8 cellular contexts compared by ENCODE assay signal in the genomic region with DNA sequence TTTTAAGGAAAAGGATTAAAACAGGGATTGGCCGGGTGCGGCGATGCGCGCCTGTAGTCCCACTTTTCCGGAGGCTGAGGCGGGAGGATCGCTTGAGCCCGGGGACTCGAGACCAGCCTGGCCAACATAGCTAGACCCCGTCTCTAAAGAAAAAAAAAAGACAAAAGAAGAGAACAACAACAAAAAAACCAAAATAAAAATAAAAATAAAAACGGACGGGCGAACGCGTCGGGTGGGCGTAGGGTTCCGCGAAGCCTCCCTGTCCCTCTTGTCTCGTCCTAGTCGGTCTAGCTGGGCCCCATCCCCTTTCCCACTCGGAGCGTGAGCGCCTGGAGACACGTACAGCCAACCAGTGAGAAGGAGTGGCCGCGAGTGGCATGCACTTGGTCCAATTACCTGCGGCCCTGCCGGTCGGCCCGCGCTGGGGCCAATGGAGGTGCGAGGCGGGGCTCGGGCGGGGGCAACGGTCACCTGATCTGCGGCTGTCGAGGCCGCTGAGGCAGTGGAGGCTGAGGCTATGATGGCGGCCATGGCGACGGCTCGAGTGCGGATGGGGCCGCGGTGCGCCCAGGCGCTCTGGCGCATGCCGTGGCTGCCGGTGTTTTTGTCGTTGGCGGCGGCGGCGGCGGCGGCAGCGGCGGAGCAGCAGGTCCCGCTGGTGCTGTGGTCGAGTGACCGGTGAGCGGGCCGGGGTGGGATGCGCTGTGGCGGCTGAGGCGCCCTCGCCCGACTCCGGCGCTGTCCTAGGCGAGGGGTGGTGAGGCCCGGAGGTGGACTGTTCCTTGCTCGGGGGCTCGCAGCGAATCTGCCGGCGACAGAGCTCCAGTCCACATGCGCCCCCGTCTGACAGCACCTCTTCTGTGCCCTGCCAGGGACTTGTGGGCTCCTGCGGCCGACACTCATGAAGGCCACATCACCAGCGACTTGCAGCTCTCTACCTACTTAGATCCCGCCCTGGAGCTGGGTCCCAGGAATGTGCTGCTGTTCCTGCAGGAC. TPM values are rescaled to one million over a fixed set of nuclear protein-coding genes. Genes with fewer than 3 reads are reported as not detected.
DNase-seq lines count a peak whose midpoint lies in the region; ATAC-seq and TF ChIP-seq lines count a peak whose summit lies in the region.

A gene with protein sequence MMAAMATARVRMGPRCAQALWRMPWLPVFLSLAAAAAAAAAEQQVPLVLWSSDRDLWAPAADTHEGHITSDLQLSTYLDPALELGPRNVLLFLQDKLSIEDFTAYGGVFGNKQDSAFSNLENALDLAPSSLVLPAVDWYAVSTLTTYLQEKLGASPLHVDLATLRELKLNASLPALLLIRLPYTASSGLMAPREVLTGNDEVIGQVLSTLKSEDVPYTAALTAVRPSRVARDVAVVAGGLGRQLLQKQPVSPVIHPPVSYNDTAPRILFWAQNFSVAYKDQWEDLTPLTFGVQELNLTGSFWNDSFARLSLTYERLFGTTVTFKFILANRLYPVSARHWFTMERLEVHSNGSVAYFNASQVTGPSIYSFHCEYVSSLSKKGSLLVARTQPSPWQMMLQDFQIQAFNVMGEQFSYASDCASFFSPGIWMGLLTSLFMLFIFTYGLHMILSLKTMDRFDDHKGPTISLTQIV (plus strand): TSS at position 502 of the 996 bp plus-strand sequence. CDS start 16 bp downstream, at position 518.

- H3K79me2 ChIP-seq in PC-3 (ENCODE audit: low read length) = peaks cover 27% of the 10 kb centered on the region

- no peaks in the 10 kb centered on the region for H3K9me2 ChIP-seq in PC-3 (replicated peaks; ENCODE audit: low read length)

- DNase-seq in DMS 273 treated with DMSO at 0.1 percent for 48 hours (lab: John Stamatoyannopoulos, UW) (peak; percentile 78), HuH-7.5 (ENCODE audit: low spot score) (peak; percentile 90), PC-3 (peak; percentile 94), erythroblast (lab: John Stamatoyannopoulos, UW) (peak; percentile 94)
- peak; percentile 84 for DNase-seq in activated T-cell treated with anti-CD3 and anti-CD28 coated beads, Interleukin-2, amount 50 U/mL, for 1 hour
- DNase-seq in stimulated activated CD8-positive, alpha-beta memory T cell treated with anti-CD3 and anti-CD28 coated beads, Interleukin-7, amount 100 ng/mL, for 1 hour (ENCODE audit: low read depth in 2 of 2) = peak; percentile 66 to 71

- H3K4me3 ChIP-seq in PC-3 (ENCODE audit: low read length) (peak within 1 kb of the TSS; percentile 93), mucosa of stomach (ENCODE audit: low read length) (peak within 1 kb of the TSS; percentile 71)

- CTCF ChIA-PET in PC-3 (lab: Charles Lee) = interaction anchor here (0.6 kb wide), 1 partner anchor 99 kb away, joined by 5 read pairs; no protein-coding TSS in a partner anchor

- H2AFZ ChIP-seq in PC-3 (ENCODE audit: low read length) = peak within 1 kb of the TSS; percentile 86

- no peak within 1 kb of the TSS for H3K27ac ChIP-seq in PC-3 (ENCODE audit: low read length)

- H3K36me3 ChIP-seq in PC-3 (ENCODE audit: low read depth, low read length) = no peaks in the 10 kb centered on the region; the same call in 1 of the 2 replicates
- H3K36me3 ChIP-seq in mucosa of stomach (ENCODE audit: control insufficient read depth, insufficient read depth, low read length) = no peaks in the 10 kb centered on the region

- BruUV-seq in PC-3 (replicated peaks; lab: Mats Ljungman, UMichigan) = no TSS peak

- H3K9me3 ChIP-seq in PC-3 (ENCODE audit: low read length) = no peaks in the 10 kb centered on the region
- no peaks in the 10 kb centered on the region for H3K9me3 ChIP-seq in mucosa of stomach (ENCODE audit: control insufficient read depth, low read length)

- TF ChIP-seq CTCF in PC-3 (conservative IDR thresholded peaks at IDR 0.05; ENCODE audit: low read depth, low read length) = no peak

- intact Hi-C loops in PC-3 (cut with micrococcal nuclease) = no loop called here

- ATAC-seq in GM21526 (IDR thresholded peaks at IDR 0.05; ENCODE audit: low FRiP score, unreplicated experiment) (peak; percentile 86), PC-3 (peak; percentile 98)

- H3K4me1 ChIP-seq in PC-3 (ENCODE audit: insufficient read depth, low read length) (peaks cover 23% of the 10 kb centered on the region), mucosa of stomach (ENCODE audit: control insufficient read depth, insufficient read depth, low read length) (peaks cover 22% of the 10 kb centered on the region)

- H3K9ac ChIP-seq in PC-3 (ENCODE audit: low read length) (peak within 1 kb of the TSS; percentile 82), mucosa of stomach (ENCODE audit: low read length) (peak within 1 kb of the TSS; percentile 53)

- peak; percentile 72 for TF ChIP-seq POLR2A in erythroblast (IDR thresholded peaks at IDR 0.05; ENCODE audit: low read length)

- no peaks in the 10 kb centered on the region for H4K20me1 ChIP-seq in PC-3 (ENCODE audit: low read length)

- no peaks in the 10 kb centered on the region for H3F3A ChIP-seq in PC-3 (ENCODE audit: low read length, unreplicated experiment)

- H3K27me3 ChIP-seq in PC-3 (ENCODE audit: low read length) = no peaks in the 10 kb centered on the region
- H3K27me3 ChIP-seq in mucosa of stomach (ENCODE audit: control insufficient read depth, insufficient read depth, low read length) = no peaks in the 10 kb centered on the region

- H3K4me2 ChIP-seq in PC-3 (ENCODE audit: low read length) = peak within 1 kb of the TSS; percentile 99

- POLR2A ChIA-PET in PC-3 (lab: Charles Lee; ENCODE audit: unreplicated experiment) = interaction anchor here (0.7 kb wide), 1 partner anchor 29 kb away, joined by 4 read pairs; the partner anchor contains the start of gene PLXNA3

RNA-seq across cellular contexts. Expression of the gene that starts here (rescaled TPM):
- 68.7 and 94.0 TPM in 2 replicates for total RNA-seq in PC-3 (2014; rRNA removed)
